Comparison of ENCODE assay signal across 8 cellular contexts in the genomic region with DNA sequence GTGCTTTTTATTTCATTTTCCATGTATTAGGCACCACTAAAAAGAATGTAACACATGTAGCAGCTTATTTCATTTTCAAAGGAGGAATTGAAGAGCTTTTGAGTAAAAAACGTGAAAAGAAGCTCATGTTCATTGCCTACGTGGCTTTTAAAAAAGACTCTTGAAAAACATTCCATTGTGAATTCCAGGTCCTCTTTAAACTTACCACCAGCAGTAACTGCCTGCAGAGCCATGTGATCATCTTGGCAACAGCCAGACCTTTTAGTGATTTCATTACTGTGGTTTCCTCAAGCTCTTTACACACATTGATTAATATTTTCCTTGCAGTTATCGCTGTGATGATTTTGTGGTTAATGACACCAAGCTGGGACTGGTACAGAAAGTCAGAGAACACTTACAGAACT. TPM values are rescaled to one million over a fixed set of nuclear protein-coding genes. Genes with fewer than 3 reads are reported as not detected.
DNase-seq lines count a peak whose midpoint lies in the region; ATAC-seq and TF ChIP-seq lines count a peak whose summit lies in the region.

No MANE protein-coding gene starts in this region.

- no peaks in the 10 kb centered on the region for H3K27me3 ChIP-seq in CD4-positive, CD25-positive, alpha-beta regulatory T cell (ENCODE audit: control insufficient read depth, insufficient read depth, low read length)
- H3K27me3 ChIP-seq in lung (ENCODE audit: control insufficient read depth, insufficient read depth) (no peaks in the 10 kb centered on the region), vagina (no peaks in the 10 kb centered on the region)

- H3K4me1 Mint-ChIP-seq in CD4-positive, CD25-positive, alpha-beta regulatory T cell, result peaks cover 26 to 60% (median 46%) of the 10 kb centered on the region in 4 donors

- 12 to 19% methylated on average over 3 of the region's 3 CpGs for WGBS in lung, 2 donors

- TF ChIP-seq CTCF in lung (IDR thresholded peaks at IDR 0.05; ENCODE audit: control extremely low read depth, extremely low read depth) (no peak), vagina (IDR thresholded peaks at IDR 0.05) (no peak)

- no peak overlapping the region for H3K4me3 ChIP-seq in CD4-positive, CD25-positive, alpha-beta regulatory T cell (ENCODE audit: low read depth, low read length)
- H3K4me3 ChIP-seq in lung (no peak overlapping the region), vagina (peak overlapping the region in 1 of 2 donors; percentile 9)

- peaks cover 10% of the 10 kb centered on the region for H3K4me1 ChIP-seq in CD4-positive, CD25-positive, alpha-beta regulatory T cell (ENCODE audit: control insufficient read depth, insufficient read depth, low read length, poor library complexity, severe bottlenecking)
- H3K4me1 ChIP-seq in lung (ENCODE audit: control insufficient read depth in 2 of 2, insufficient read depth in 2 of 2, low read length in 2 of 2) (peaks cover 2 to 4% of the 10 kb centered on the region in 2 donors), vagina (peaks cover 35% of the 10 kb centered on the region)

- no peaks in the 10 kb centered on the region for H3K27me3 Mint-ChIP-seq in CD4-positive, CD25-positive, alpha-beta regulatory T cell

- H3K36me3 Mint-ChIP-seq in CD4-positive, CD25-positive, alpha-beta regulatory T cell, result peaks cover 32% of the 10 kb centered on the region

- ATAC-seq in CD4-positive, CD25-positive, alpha-beta regulatory T cell (ENCODE audit: low read depth in 2 of 2), result no peak
- ATAC-seq in lung (ENCODE audit: insufficient read depth, low FRiP score), result peak; percentile 62
- no peak for ATAC-seq in HG02973 (IDR thresholded peaks at IDR 0.05; ENCODE audit: unreplicated experiment)
- no peak for ATAC-seq in GM19035 (IDR thresholded peaks at IDR 0.05; ENCODE audit: unreplicated experiment)

- no peak overlapping the region for H3K4me3 Mint-ChIP-seq in CD4-positive, CD25-positive, alpha-beta regulatory T cell

- intact Hi-C loops in vagina (cut with DNase I), result no loop called here

- peak overlapping the region in 2 of 3 donors; percentile 68 to 97 for H3K27ac Mint-ChIP-seq in CD4-positive, CD25-positive, alpha-beta regulatory T cell

- H3K36me3 ChIP-seq in CD4-positive, CD25-positive, alpha-beta regulatory T cell (ENCODE audit: control insufficient read depth, insufficient read depth, low read length), result peaks cover 31% of the 10 kb centered on the region
- H3K36me3 ChIP-seq in lung (ENCODE audit: control insufficient read depth in 2 of 2, insufficient read depth in 2 of 2, low read length in 2 of 2) (peaks cover 0 to 8% of the 10 kb centered on the region in 2 donors), vagina (peaks cover 0 to 3% of the 10 kb centered on the region in 2 donors)

- no peak overlapping the region for H3K27ac ChIP-seq in CD4-positive, CD25-positive, alpha-beta regulatory T cell (ENCODE audit: insufficient read depth, low read length, poor library complexity, severe bottlenecking)
- H3K27ac ChIP-seq in lung (ENCODE audit: low read depth in 1 of 2, low read length in 1 of 2) (no peak overlapping the region), vagina (peak overlapping the region; percentile 57)

- no peaks in the 10 kb centered on the region for H3K9me3 Mint-ChIP-seq in CD4-positive, CD25-positive, alpha-beta regulatory T cell

- TF ChIP-seq POLR2A in vagina (IDR thresholded peaks at IDR 0.05), result no peak

- no peak for DNase-seq in CD4-positive, CD25-positive, alpha-beta regulatory T cell
- DNase-seq in KBM-7, result peak; percentile 20
- DNase-seq in cerebellar cortex (ENCODE audit: low spot score), result peak; percentile 61
- peak; percentile 48 for DNase-seq in lung (ENCODE audit: low spot score)
- DNase-seq in vagina (ENCODE audit: extremely low spot score in 2 of 2), result no peak
- no peak for DNase-seq in germinal center (ENCODE audit: low spot score)

- in situ Hi-C loops in KBM-7 (cut with MboI; ENCODE audit: low pct_unique_long_range_greater_than_20kb, low sequenced_read_pairs), result no loop called here

- H3K9me3 ChIP-seq in CD4-positive, CD25-positive, alpha-beta regulatory T cell (ENCODE audit: control insufficient read depth in 2 of 2, low read length in 2 of 2), result no peaks in the 10 kb centered on the region
- H3K9me3 ChIP-seq in lung (ENCODE audit: control insufficient read depth in 2 of 2, insufficient read depth in 1 of 2, low read length in 1 of 2) (no peaks in the 10 kb centered on the region), vagina (no peaks in the 10 kb centered on the region)

RNA-seq across cellular contexts. Expression of gene FBXL22, which starts 43.8 kb away (rescaled TPM):
- total RNA-seq in CD4-positive, CD25-positive, alpha-beta regulatory T cell, result 1.7 TPM
- 1 to 10 TPM in 2 of 4 donors, under 1 TPM in 2; 0.45 to 2.1 (median 1.0) TPM for polyA plus RNA-seq in CD4-positive, CD25-positive, alpha-beta regulatory T cell
- total RNA-seq in lung, result 1 to 10 TPM; 2.2 to 2.7 TPM
- under 1 TPM; 0.42 to 0.91 TPM for polyA plus RNA-seq in lung
- total RNA-seq in vagina, result 10.1 TPM

RNA-seq across cellular contexts. Expression of gene USP3, which starts 49.0 kb away (rescaled TPM):
- 223 TPM for total RNA-seq in CD4-positive, CD25-positive, alpha-beta regulatory T cell
- polyA plus RNA-seq in CD4-positive, CD25-positive, alpha-beta regulatory T cell, result 10 to 100 TPM; 49.5 to 57.2 (median 55.3) TPM
- total RNA-seq in lung (10 to 100 TPM; 70.1 to 95.5 TPM), vagina (39.5 TPM)
- 10 to 100 TPM; 29.1 to 29.8 TPM for polyA plus RNA-seq in lung

Comparison
In these comparisons a context has a peak if more than half of its experiments do, and no peak if none do; other contexts are left out.
1. DNase-seq: peak in KBM-7 (single experiment), cerebellar cortex (single experiment) and lung (single experiment); none in CD4-positive, CD25-positive, alpha-beta regulatory T cell (0 of 3), vagina (0 of 2) and germinal center (single experiment).